ENCODE assay signal across 4 cellular contexts in genomic region chr9:28758971-28759370, GRCh38.
"Had no signal": no experiment of that assay in that cellular context is flagged by ENCODE, and none has a peak within 500 bp of the region (broad histone marks: within the 10 kb centered on the region; RNA-seq: fewer than 3 reads in every experiment).

No MANE protein-coding gene starts in this region.

- H3K27ac ChIP-seq: HL-60 had no signal

- H3K27me3 Mint-ChIP-seq: IgD-negative memory B cell had no signal

- H3K27ac Mint-ChIP-seq: IgD-negative memory B cell had no signal

- H3K4me3 Mint-ChIP-seq: IgD-negative memory B cell had no signal

- H3K36me3 Mint-ChIP-seq: IgD-negative memory B cell had no signal

- H3K4me1 Mint-ChIP-seq: IgD-negative memory B cell had no signal

- DNase-seq: IMR-90 had no signal

- H3K4me3 ChIP-seq: K562 had no signal
